ENCODE assay signal across 15 cellular contexts in genomic region chr15:75653347-75653913, GRCh38. TPM values are rescaled to one million over a fixed set of nuclear protein-coding genes. Genes with fewer than 3 reads are reported as not detected.
DNase-seq lines count a peak whose midpoint lies in the region; ATAC-seq and TF ChIP-seq lines count a peak whose summit lies in the region.
"Had no signal": no experiment of that assay in that cellular context is flagged by ENCODE, and none has a peak within 500 bp of the region (broad histone marks: within the 10 kb centered on the region; RNA-seq: fewer than 3 reads in every experiment).

No MANE protein-coding gene starts in this region.

- TF ChIP-seq CTCF in fibroblast of the aortic adventitia (IDR thresholded peaks at IDR 0.05; ENCODE audit: insufficient read depth, low read length) (no peak), osteocyte (IDR thresholded peaks at IDR 0.05) (no peak), vagina (IDR thresholded peaks at IDR 0.05) (no peak)

- H3K36me3 ChIP-seq in vagina = peaks cover 0 to 14% of the 10 kb centered on the region in 2 donors

- H3K27me3 Mint-ChIP-seq in activated naive CD4-positive, alpha-beta T cell treated with anti-CD3 and anti-CD28 coated beads, Interleukin-2, amount 50 U/mL, for 24 hours = no peaks in the 10 kb centered on the region
- H3K27me3 Mint-ChIP-seq in activated naive CD4-positive, alpha-beta T cell treated with anti-CD3 and anti-CD28 coated beads, Interleukin-2, amount 10 ng/mL, durations not matched to agents 7 days and 5 days = peaks cover 26% of the 10 kb centered on the region
- H3K27me3 Mint-ChIP-seq in osteocyte (ENCODE audit: unreplicated experiment) = no peaks in the 10 kb centered on the region
- H3K27me3 Mint-ChIP-seq: activated CD4-positive, alpha-beta T cell treated with anti-CD3 and anti-CD28 coated beads for 36 hours had no signal

- DNase-seq in activated naive CD4-positive, alpha-beta T cell treated with anti-CD3 and anti-CD28 coated beads, Interleukin-2, amount 10 ng/mL, durations not matched to agents 7 days and 5 days = no peak
- DNase-seq in fibroblast of the aortic adventitia (ENCODE audit: low read depth) (no peak), osteocyte (ENCODE audit: extremely low spot score, unreplicated experiment) (no peak), vagina (ENCODE audit: extremely low spot score in 2 of 2) (no peak), KG1 (lab: John Stamatoyannopoulos, UW) (no peak), HT-29 (ENCODE audit: low spot score) (no peak)
- DNase-seq: activated CD4-positive, alpha-beta T cell treated with anti-CD3 and anti-CD28 coated beads for 36 hours; activated naive CD8-positive, alpha-beta T cell treated with anti-CD3 and anti-CD28 coated beads, Interleukin-2, amount 10 ng/mL, durations not matched to agents 7 days and 5 days; CD8-positive, alpha-beta T cell; MM.1S; NCI-H2081; nucleus accumbens; T-helper 2 cell had no signal

- no peak overlapping the region for H3K4me3 Mint-ChIP-seq in activated naive CD4-positive, alpha-beta T cell treated with anti-CD3 and anti-CD28 coated beads, Interleukin-2, amount 50 U/mL, for 24 hours
- H3K4me3 Mint-ChIP-seq in activated naive CD4-positive, alpha-beta T cell treated with anti-CD3 and anti-CD28 coated beads, Interleukin-2, amount 10 ng/mL, durations not matched to agents 7 days and 5 days = no peak overlapping the region
- no peak overlapping the region for H3K4me3 Mint-ChIP-seq in osteocyte (ENCODE audit: unreplicated experiment)
- H3K4me3 Mint-ChIP-seq: activated CD4-positive, alpha-beta T cell treated with anti-CD3 and anti-CD28 coated beads for 36 hours; activated naive CD8-positive, alpha-beta T cell treated with anti-CD3 and anti-CD28 coated beads, Interleukin-2, amount 10 ng/mL, durations not matched to agents 7 days and 5 days; CD8-positive, alpha-beta T cell had no signal

- H3K27ac ChIP-seq in vagina = peak overlapping the region; percentile 93

- intact Hi-C loops in vagina (cut with DNase I) = loop anchor here (10.0 kb wide), 1 partner anchor 199 kb away; the partner anchor contains the start of gene SIN3A

- H3K9me3 ChIP-seq in vagina = no peaks in the 10 kb centered on the region

- no peaks in the 10 kb centered on the region for H3K9me3 Mint-ChIP-seq in activated naive CD4-positive, alpha-beta T cell treated with anti-CD3 and anti-CD28 coated beads, Interleukin-2, amount 50 U/mL, for 24 hours
- H3K9me3 Mint-ChIP-seq in activated naive CD4-positive, alpha-beta T cell treated with anti-CD3 and anti-CD28 coated beads, Interleukin-2, amount 10 ng/mL, durations not matched to agents 7 days and 5 days = no peaks in the 10 kb centered on the region
- no peaks in the 10 kb centered on the region for H3K9me3 Mint-ChIP-seq in osteocyte (ENCODE audit: unreplicated experiment)
- H3K9me3 Mint-ChIP-seq: activated naive CD8-positive, alpha-beta T cell treated with anti-CD3 and anti-CD28 coated beads, Interleukin-2, amount 10 ng/mL, durations not matched to agents 7 days and 5 days; CD8-positive, alpha-beta T cell had no signal

- no peak for TF ChIP-seq POLR2A in vagina (IDR thresholded peaks at IDR 0.05)

- CTCF ChIA-PET in activated naive CD4-positive, alpha-beta T cell treated with anti-CD3 and anti-CD28 coated beads, Interleukin-2, amount 10 ng/mL, durations not matched to agents 7 days and 5 days (lab: Charles Lee) = interaction anchor here (1.2 kb wide), 1 partner anchor 57 kb away, joined by 3 read pairs; no protein-coding TSS in a partner anchor

- no peaks in the 10 kb centered on the region for H3K36me3 Mint-ChIP-seq in activated naive CD4-positive, alpha-beta T cell treated with anti-CD3 and anti-CD28 coated beads, Interleukin-2, amount 50 U/mL, for 24 hours
- no peaks in the 10 kb centered on the region for H3K36me3 Mint-ChIP-seq in activated naive CD4-positive, alpha-beta T cell treated with anti-CD3 and anti-CD28 coated beads, Interleukin-2, amount 10 ng/mL, durations not matched to agents 7 days and 5 days
- H3K36me3 Mint-ChIP-seq in osteocyte (ENCODE audit: unreplicated experiment) = peaks cover 30% of the 10 kb centered on the region
- H3K36me3 Mint-ChIP-seq: activated naive CD8-positive, alpha-beta T cell treated with anti-CD3 and anti-CD28 coated beads, Interleukin-2, amount 10 ng/mL, durations not matched to agents 7 days and 5 days; CD8-positive, alpha-beta T cell had no signal

- no peaks in the 10 kb centered on the region for H3K27me3 ChIP-seq in vagina

- no peak for ATAC-seq in HG03175 (IDR thresholded peaks at IDR 0.05; ENCODE audit: unreplicated experiment)
- ATAC-seq: activated CD4-positive, alpha-beta T cell treated with anti-CD3 and anti-CD28 coated beads for 36 hours; CD8-positive, alpha-beta T cell had no signal

- H3K4me1 Mint-ChIP-seq in activated naive CD4-positive, alpha-beta T cell treated with anti-CD3 and anti-CD28 coated beads, Interleukin-2, amount 50 U/mL, for 24 hours = peaks cover 26% of the 10 kb centered on the region
- peaks cover 13% of the 10 kb centered on the region for H3K4me1 Mint-ChIP-seq in activated naive CD4-positive, alpha-beta T cell treated with anti-CD3 and anti-CD28 coated beads, Interleukin-2, amount 10 ng/mL, durations not matched to agents 7 days and 5 days
- H3K4me1 Mint-ChIP-seq in osteocyte (ENCODE audit: unreplicated experiment) = peaks cover 67% of the 10 kb centered on the region

- peaks cover 91% of the 10 kb centered on the region for H3K4me1 ChIP-seq in vagina

- H3K27ac Mint-ChIP-seq in activated naive CD4-positive, alpha-beta T cell treated with anti-CD3 and anti-CD28 coated beads, Interleukin-2, amount 50 U/mL, for 24 hours = peak overlapping the region; percentile 23
- H3K27ac Mint-ChIP-seq in activated naive CD4-positive, alpha-beta T cell treated with anti-CD3 and anti-CD28 coated beads, Interleukin-2, amount 10 ng/mL, durations not matched to agents 7 days and 5 days = no peak overlapping the region
- peak overlapping the region; percentile 43 for H3K27ac Mint-ChIP-seq in osteocyte (ENCODE audit: unreplicated experiment)
- H3K27ac Mint-ChIP-seq: activated CD4-positive, alpha-beta T cell treated with anti-CD3 and anti-CD28 coated beads for 36 hours; activated naive CD8-positive, alpha-beta T cell treated with anti-CD3 and anti-CD28 coated beads, Interleukin-2, amount 10 ng/mL, durations not matched to agents 7 days and 5 days; CD8-positive, alpha-beta T cell had no signal

- H3K4me3 ChIP-seq in fibroblast of the aortic adventitia (ENCODE audit: low read depth, low read length) (peak overlapping the region; percentile 46), vagina (peak overlapping the region; percentile 31 to 70)

RNA-seq across cellular contexts. Expression of gene SNX33, which starts 5.7 kb away (rescaled TPM):
- total RNA-seq in fibroblast of the aortic adventitia (ENCODE audit: low replicate concordance) (27.8 and 35.2 TPM in 2 replicates), osteocyte (36.3 and 36.7 TPM in 2 replicates), vagina (23.6 TPM)
- total RNA-seq in HT-29 (2014; rRNA removed; shearing (Covaris generic)) = 25.6 and 27.3 TPM in 2 replicates

RNA-seq across cellular contexts. Expression of gene IMP3, which starts 13.4 kb away (rescaled TPM):
- total RNA-seq in fibroblast of the aortic adventitia (ENCODE audit: low replicate concordance) (81.7 and 82.1 TPM in 2 replicates), osteocyte (31.9 and 36.5 TPM in 2 replicates), vagina (109 TPM)
- total RNA-seq in HT-29 (2014; rRNA removed; shearing (Covaris generic)) = 186 and 250 TPM in 2 replicates

RNA-seq across cellular contexts. Expression of gene SNUPN, which starts 27.9 kb away (rescaled TPM):
- total RNA-seq in fibroblast of the aortic adventitia (ENCODE audit: low replicate concordance) (41.5 and 43.3 TPM in 2 replicates), osteocyte (27.0 and 27.9 TPM in 2 replicates), vagina (21.9 TPM)
- total RNA-seq in HT-29 (2014; rRNA removed; shearing (Covaris generic)) = 27.2 and 30.6 TPM in 2 replicates

RNA-seq across cellular contexts. Expression of gene CSPG4, which starts 59.2 kb away (rescaled TPM):
- total RNA-seq in fibroblast of the aortic adventitia (ENCODE audit: low replicate concordance) (12.0 and 27.8 TPM in 2 replicates), osteocyte (43.3 and 48.1 TPM in 2 replicates), vagina (23.1 TPM)
- 8.9 and 10.7 TPM in 2 replicates for total RNA-seq in HT-29 (2014; rRNA removed; shearing (Covaris generic))
- total RNA-seq: activated CD4-positive, alpha-beta T cell treated with anti-CD3 and anti-CD28 coated beads for 36 hours; activated naive CD8-positive, alpha-beta T cell treated with anti-CD3 and anti-CD28 coated beads, Interleukin-2, amount 10 ng/mL, durations not matched to agents 7 days and 5 days; CD8-positive, alpha-beta T cell had no signal
